Comparison of ENCODE assay signal across 12 cellular contexts in the genomic region with DNA sequence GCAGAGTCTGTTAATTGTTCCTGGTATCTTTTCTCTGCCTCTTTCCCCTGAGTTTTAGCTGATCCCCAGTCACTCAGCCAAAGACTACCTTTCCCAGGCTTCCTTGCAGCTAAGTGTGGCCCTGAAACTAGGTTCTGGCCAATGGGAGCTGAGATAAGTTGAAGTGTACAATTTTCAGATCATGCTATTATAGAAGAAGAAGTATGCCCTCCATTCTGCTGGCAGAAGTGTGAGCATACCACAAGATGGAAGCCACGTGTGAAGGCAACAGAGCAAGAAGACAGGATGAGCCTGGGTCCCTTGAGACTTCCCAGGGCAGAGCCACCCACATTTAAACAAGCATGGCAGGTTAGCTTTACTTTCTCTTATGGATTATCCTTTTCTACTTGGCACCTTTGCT.
DNase-seq lines count a peak whose midpoint lies in the region; ATAC-seq and TF ChIP-seq lines count a peak whose summit lies in the region.
"Had no signal": no experiment of that assay in that cellular context is flagged by ENCODE, and none has a peak within 500 bp of the region (broad histone marks: within the 10 kb centered on the region; RNA-seq: fewer than 3 reads in every experiment).

No MANE protein-coding gene starts in this region.

- H3K36me3 ChIP-seq in effector memory CD4-positive, alpha-beta T cell (ENCODE audit: control insufficient read depth, insufficient read depth, low read length) = no peaks in the 10 kb centered on the region
- H3K36me3 ChIP-seq in right lobe of liver = no peaks in the 10 kb centered on the region
- H3K36me3 ChIP-seq: transverse colon had no signal

- no peaks in the 10 kb centered on the region for H3K4me1 ChIP-seq in effector memory CD4-positive, alpha-beta T cell (ENCODE audit: control insufficient read depth, insufficient read depth, low read length, poor library complexity, severe bottlenecking)
- peaks cover 0 to 10% (median 0%) of the 10 kb centered on the region in 4 donors for H3K4me1 ChIP-seq in right lobe of liver
- H3K4me1 ChIP-seq: transverse colon had no signal

- no peak overlapping the region for H3K4me3 ChIP-seq in effector memory CD4-positive, alpha-beta T cell (ENCODE audit: insufficient read depth, low read depth, low read length, poor library complexity, severe bottlenecking)
- no peak overlapping the region for H3K4me3 ChIP-seq in right lobe of liver
- H3K4me3 ChIP-seq: transverse colon had no signal

- no peak for TF ChIP-seq CTCF in right lobe of liver (IDR thresholded peaks at IDR 0.05)

- H3K27ac ChIP-seq in effector memory CD4-positive, alpha-beta T cell (ENCODE audit: insufficient read depth, low read length, poor library complexity, severe bottlenecking) = no peak overlapping the region
- no peak overlapping the region for H3K27ac ChIP-seq in right lobe of liver
- H3K27ac ChIP-seq: transverse colon had no signal

- no peaks in the 10 kb centered on the region for H3K9me3 ChIP-seq in effector memory CD4-positive, alpha-beta T cell (ENCODE audit: control insufficient read depth, low read length)
- H3K9me3 ChIP-seq in right lobe of liver = no peaks in the 10 kb centered on the region
- H3K9me3 ChIP-seq: transverse colon had no signal

- H3K27me3 ChIP-seq in effector memory CD4-positive, alpha-beta T cell (replicated peaks; ENCODE audit: control insufficient read depth, insufficient read depth, low read length, poor library complexity, severe bottlenecking) = no peaks in the 10 kb centered on the region
- H3K27me3 ChIP-seq in right lobe of liver = no peaks in the 10 kb centered on the region
- H3K27me3 ChIP-seq: transverse colon had no signal

- no peak for DNase-seq in effector memory CD4-positive, alpha-beta T cell
- DNase-seq in right lobe of liver (no peak), KG1 (lab: John Stamatoyannopoulos, UW) (no peak), NCI-H774 (lab: John Stamatoyannopoulos, UW) (no peak)
- DNase-seq: activated CD4-positive, alpha-beta T cell treated with anti-CD3 and anti-CD28 coated beads, Interleukin-2, amount 50 U/mL, for 1 hour; activated naive CD4-positive, alpha-beta T cell treated with anti-CD3 and anti-CD28 coated beads, Interleukin-2, amount 50 U/mL, for 16 hours; NCI-H187 treated with DMSO at 0.1 percent for 48 hours; transverse colon had no signal

- ATAC-seq in GM18508 (IDR thresholded peaks at IDR 0.05; ENCODE audit: insufficient read depth, unreplicated experiment) = peak; percentile 92
- ATAC-seq in GM21390 (IDR thresholded peaks at IDR 0.05; ENCODE audit: unreplicated experiment) = peak; percentile 95
- peak; percentile 72 for ATAC-seq in HG03066 (IDR thresholded peaks at IDR 0.05; ENCODE audit: low read depth, unreplicated experiment)
- ATAC-seq in right lobe of liver = no peak

- 40% methylated on average over 1 of the region's 1 CpG for WGBS in right lobe of liver (ENCODE audit: insufficient coverage, low coverage, low lambda C conversion rate, missing lambda C conversion rate)

- intact Hi-C loops in right lobe of liver (cut with DNase I) = no loop called here

- TF ChIP-seq POLR2A in Raji (IDR thresholded peaks at IDR 0.05; ENCODE audit: insufficient read depth, low read depth, low read length) = 0 out of 2 replicates have a peak, but pooled peaks have one; percentile 16
- no peak for TF ChIP-seq POLR2A in right lobe of liver (IDR thresholded peaks at IDR 0.05)

Comparison
In these comparisons a context has a peak if more than half of its experiments do, and no peak if none do; other contexts are left out.
1. ATAC-seq: peak in GM18508 (single experiment), GM21390 (single experiment) and HG03066 (single experiment); none in right lobe of liver (0 of 4).